ENCODE assay signal across 29 cellular contexts in genomic region chr1:30342535-30343141, GRCh38.
DNase-seq lines count a peak whose midpoint lies in the region; ATAC-seq and TF ChIP-seq lines count a peak whose summit lies in the region.
"Had no signal": no experiment of that assay in that cellular context is flagged by ENCODE, and none has a peak within 500 bp of the region (broad histone marks: within the 10 kb centered on the region; RNA-seq: fewer than 3 reads in every experiment).

No MANE protein-coding gene starts in this region.

- H3K4me1 ChIP-seq in H9 (ENCODE audit: insufficient read depth, low read length), result no peaks in the 10 kb centered on the region
- H3K4me1 ChIP-seq in iPS-20b (ENCODE audit: insufficient read depth, low read length), result no peaks in the 10 kb centered on the region; the same call in 1 of the 2 replicates
- H3K4me1 ChIP-seq: Caco-2, heart left ventricle, transverse colon had no signal

- no peaks in the 10 kb centered on the region for H3K36me3 ChIP-seq in iPS-20b (ENCODE audit: insufficient read depth, low read depth, low read length)
- H3K36me3 ChIP-seq: heart left ventricle, transverse colon had no signal

- no peaks in the 10 kb centered on the region for H3K23me2 ChIP-seq in H9 (ENCODE audit: insufficient read length, low read depth, low read length, poor library complexity, severe bottlenecking)

- no peak overlapping the region for H3K23ac ChIP-seq in H9 (ENCODE audit: insufficient read length, low read depth, low read length)

- no peak overlapping the region for H3K27ac ChIP-seq in H9 (ENCODE audit: insufficient read length, low read depth, low read length)
- H3K27ac ChIP-seq in iPS-20b (ENCODE audit: low read length), result no peak overlapping the region
- H3K27ac ChIP-seq: C4-2B, heart left ventricle, transverse colon, VCaP had no signal

- H3K56ac ChIP-seq in H9 (ENCODE audit: insufficient read length, low read depth, low read length), result no peak overlapping the region

- no peak overlapping the region for H2AK5ac ChIP-seq in H9 (ENCODE audit: insufficient read length, low read length)

- H3K9me3 ChIP-seq in H9 (ENCODE audit: control insufficient read depth, low read depth, low read length), result no peaks in the 10 kb centered on the region
- no peaks in the 10 kb centered on the region for H3K9me3 ChIP-seq in iPS-20b (ENCODE audit: insufficient read depth, low read depth, low read length)
- H3K9me3 ChIP-seq: Caco-2, transverse colon had no signal

- H3T11ph ChIP-seq in H9 (ENCODE audit: low read length), result no peak overlapping the region

- H3K27ac Mint-ChIP-seq in H9 (no peak overlapping the region), progenitor cell of endocrine pancreas (no peak overlapping the region)
- H3K27ac Mint-ChIP-seq: activated CD4-positive, alpha-beta T cell treated with anti-CD3 and anti-CD28 coated beads, Interleukin-2, amount 10 ng/mL, durations not matched to agents 7 days and 5 days; dendritic cell treated with granulocyte-macrophage colony-stimulating factor and Interleukin-4, amounts not matched to agents 40 ng/mL and 50 ng/mL, for 4 days; naive thymus-derived CD4-positive, alpha-beta T cell; stimulated activated effector memory CD8-positive, alpha-beta T cell treated with anti-CD3 and anti-CD28 coated beads, Interleukin-12 subunit alpha, Interleukin-12 subunit beta, amount 100 ng/mL, for 72 hours had no signal

- H4K20me1 ChIP-seq in H9 (ENCODE audit: control insufficient read depth, insufficient read depth, insufficient read length), result no peaks in the 10 kb centered on the region

- no peak for ATAC-seq in HG03095 (IDR thresholded peaks at IDR 0.05; ENCODE audit: unreplicated experiment)
- ATAC-seq: esophagus mucosa; K562; naive thymus-derived CD4-positive, alpha-beta T cell; stimulated activated effector memory CD8-positive, alpha-beta T cell treated with anti-CD3 and anti-CD28 coated beads, Interleukin-12 subunit alpha, Interleukin-12 subunit beta, amount 100 ng/mL, for 72 hours had no signal

- H2BK20ac ChIP-seq in H9 (ENCODE audit: low read depth, low read length, poor library complexity, severe bottlenecking), result no peak overlapping the region

- no peak overlapping the region for H3K18ac ChIP-seq in H9 (ENCODE audit: insufficient read length, low read depth, low read length)

- H3K14ac ChIP-seq in H9 (ENCODE audit: insufficient read depth, low read length), result no peak overlapping the region

- H3K4ac ChIP-seq in H9 (ENCODE audit: low read depth, low read length), result no peak overlapping the region

- no peak overlapping the region for H3K4me2 ChIP-seq in H9 (ENCODE audit: insufficient read depth, insufficient read length, low read length)

- H2BK15ac ChIP-seq in H9 (ENCODE audit: low read depth, low read length), result no peak overlapping the region

- DNase-seq in H9 (peak; percentile 68), progenitor cell of endocrine pancreas (ENCODE audit: low spot score, unreplicated experiment) (peak; percentile 29), midbrain (lab: John Stamatoyannopoulos, UW) (no peak), pons (ENCODE audit: low spot score) (no peak)
- DNase-seq: activated CD4-positive, alpha-beta T cell treated with anti-CD3 and anti-CD28 coated beads, Interleukin-2, amount 10 ng/mL, durations not matched to agents 7 days and 5 days; activated gamma-delta T cell treated with Interleukin-2 at 50 U/mL for 16 hours; activated T-cell treated with anti-CD3 and anti-CD28 coated beads, Interleukin-2, amount 50 U/mL, for 48 hours; Caco-2; caudate nucleus; DMS53; heart left ventricle; naive thymus-derived CD4-positive, alpha-beta T cell; NCI-H1092 treated with DMSO at 0.1 percent for 48 hours; NCI-H187; NCI-H446 treated with DMSO at 0.1 percent for 48 hours; NCI-H774; occipital lobe; RPMI8226; T1000; transverse colon had no signal

- H2AFZ ChIP-seq in H9 (ENCODE audit: low read length), result no peak overlapping the region

- H3K9me3 Mint-ChIP-seq in H9 (peaks cover 1 to 2% of the 10 kb centered on the region in 2 experiments; a peak in 2 of 5 replicates), progenitor cell of endocrine pancreas (ENCODE audit: low read depth) (no peaks in the 10 kb centered on the region)
- H3K9me3 Mint-ChIP-seq: activated CD4-positive, alpha-beta T cell treated with anti-CD3 and anti-CD28 coated beads, Interleukin-2, amount 10 ng/mL, durations not matched to agents 7 days and 5 days; dendritic cell treated with granulocyte-macrophage colony-stimulating factor and Interleukin-4, amounts not matched to agents 40 ng/mL and 50 ng/mL, for 4 days had no signal

- H2BK120ac ChIP-seq in H9 (ENCODE audit: low read depth, low read length, poor library complexity, severe bottlenecking), result no peak overlapping the region

- H3K27me3 Mint-ChIP-seq in H9 (ENCODE audit: low read depth) (peaks cover 4% of the 10 kb centered on the region; the same call in 1 of the 2 replicates), progenitor cell of endocrine pancreas (peaks cover 10% of the 10 kb centered on the region)

- no CpG with 5 or more reads among the region's 33 CpGs for WGBS in H9 (ENCODE audit: extremely low coverage, insufficient read length, low lambda C conversion rate)

- no peak overlapping the region for H4K5ac ChIP-seq in H9 (ENCODE audit: insufficient read length, low read depth, low read length)

- H3K4me3 Mint-ChIP-seq in H9 (peak overlapping the region in 1 of 2 experiments; percentile 39; a peak in 2 of 5 replicates), progenitor cell of endocrine pancreas (ENCODE audit: low read depth) (no peak overlapping the region)
- H3K4me3 Mint-ChIP-seq: activated CD4-positive, alpha-beta T cell treated with anti-CD3 and anti-CD28 coated beads, Interleukin-2, amount 10 ng/mL, durations not matched to agents 7 days and 5 days; dendritic cell treated with granulocyte-macrophage colony-stimulating factor and Interleukin-4, amounts not matched to agents 40 ng/mL and 50 ng/mL, for 4 days; naive thymus-derived CD4-positive, alpha-beta T cell; stimulated activated effector memory CD8-positive, alpha-beta T cell treated with anti-CD3 and anti-CD28 coated beads, Interleukin-12 subunit alpha, Interleukin-12 subunit beta, amount 100 ng/mL, for 72 hours had no signal

- H4K91ac ChIP-seq in H9 (ENCODE audit: insufficient read length, low read depth, low read length), result no peak overlapping the region

- no peak overlapping the region for H4K8ac ChIP-seq in H9 (replicated peaks; ENCODE audit: insufficient read length, low read depth, low read length)

- H2BK12ac ChIP-seq in H9 (ENCODE audit: insufficient read length, low read depth, low read length), result no peak overlapping the region

- H2BK5ac ChIP-seq in H9 (ENCODE audit: insufficient read length, low read length), result no peak overlapping the region

- peak; percentile 11; the same call in 1 of the 3 replicates for TF ChIP-seq CTCF in H9 (conservative IDR thresholded peaks at IDR 0.05)
- TF ChIP-seq CTCF in progenitor cell of endocrine pancreas (IDR thresholded peaks at IDR 0.05; ENCODE audit: unreplicated experiment), result no peak

- H3K4me1 Mint-ChIP-seq in H9 (peaks cover 14 to 15% of the 10 kb centered on the region in 2 experiments), progenitor cell of endocrine pancreas (ENCODE audit: low read depth) (peaks cover 11% of the 10 kb centered on the region)
- H3K4me1 Mint-ChIP-seq: activated CD4-positive, alpha-beta T cell treated with anti-CD3 and anti-CD28 coated beads, Interleukin-2, amount 10 ng/mL, durations not matched to agents 7 days and 5 days; naive thymus-derived CD4-positive, alpha-beta T cell; stimulated activated effector memory CD8-positive, alpha-beta T cell treated with anti-CD3 and anti-CD28 coated beads, Interleukin-12 subunit alpha, Interleukin-12 subunit beta, amount 100 ng/mL, for 72 hours had no signal

- H3K27me3 ChIP-seq in H9 (ENCODE audit: insufficient read depth, low read length) (no peaks in the 10 kb centered on the region), iPS-20b (ENCODE audit: insufficient read depth, low read length) (peaks cover 15% of the 10 kb centered on the region)

- H3K36me3 Mint-ChIP-seq in H9 (ENCODE audit: insufficient read depth in 1 of 3, low read depth in 3 of 3) (no peaks in the 10 kb centered on the region), progenitor cell of endocrine pancreas (ENCODE audit: insufficient read depth) (no peaks in the 10 kb centered on the region)
- H3K36me3 Mint-ChIP-seq: naive thymus-derived CD4-positive, alpha-beta T cell; stimulated activated effector memory CD8-positive, alpha-beta T cell treated with anti-CD3 and anti-CD28 coated beads, Interleukin-12 subunit alpha, Interleukin-12 subunit beta, amount 100 ng/mL, for 72 hours had no signal

- no peaks in the 10 kb centered on the region for H3K79me1 ChIP-seq in H9 (ENCODE audit: insufficient read depth, low read depth, low read length, poor library complexity, severe bottlenecking)

- peak overlapping the region; percentile 54; the same call in 1 of the 2 replicates for H3K4me3 ChIP-seq in iPS-20b (ENCODE audit: low read length)
- H3K4me3 ChIP-seq: heart left ventricle, K562, transverse colon had no signal

- H3K9ac ChIP-seq in H9 (ENCODE audit: extremely low read depth, insufficient read length, low read length) (no peak overlapping the region), iPS-20b (ENCODE audit: low read depth, low read length) (no peak overlapping the region)

- H3K79me2 ChIP-seq in H9 (ENCODE audit: insufficient read depth, low read length), result no peaks in the 10 kb centered on the region

TF ChIP-seq in PFSK-1, 5 proteins besides CTCF, POLR2A, EP300 and RAD21 (continues in another document):
- TF ChIP-seq POLR2AphosphoS5 (IDR thresholded peaks at IDR 0.05; ENCODE audit: low read depth, low read length), result no peak

Comparison
In these comparisons a context has a peak if more than half of its experiments do, and no peak if none do; other contexts are left out.
1. DNase-seq: peak in H9 (single experiment) and progenitor cell of endocrine pancreas (single experiment); none in midbrain (single experiment) and pons (single experiment).